Comparison of ENCODE assay signal across 12 cellular contexts in genomic region chr15:74891469-74891868, GRCh38. TPM values are rescaled to one million over a fixed set of nuclear protein-coding genes. Genes with fewer than 3 reads are reported as not detected.
DNase-seq lines count a peak whose midpoint lies in the region; ATAC-seq and TF ChIP-seq lines count a peak whose summit lies in the region.
"Had no signal": no experiment of that assay in that cellular context is flagged by ENCODE, and none has a peak within 500 bp of the region (broad histone marks: within the 10 kb centered on the region; RNA-seq: fewer than 3 reads in every experiment).

No MANE protein-coding gene starts in this region.

- no peak overlapping the region for H3K27ac Mint-ChIP-seq in activated naive CD8-positive, alpha-beta T cell treated with anti-CD3 and anti-CD28 coated beads, Interleukin-2, amount 50 U/mL, for 24 hours

- peak overlapping the region; percentile 26 for H3K4me3 Mint-ChIP-seq in activated naive CD8-positive, alpha-beta T cell treated with anti-CD3 and anti-CD28 coated beads, Interleukin-2, amount 50 U/mL, for 24 hours

- no peaks in the 10 kb centered on the region for H3K9me3 Mint-ChIP-seq in activated naive CD8-positive, alpha-beta T cell treated with anti-CD3 and anti-CD28 coated beads, Interleukin-2, amount 50 U/mL, for 24 hours

- H3K27me3 Mint-ChIP-seq in activated naive CD8-positive, alpha-beta T cell treated with anti-CD3 and anti-CD28 coated beads, Interleukin-2, amount 50 U/mL, for 24 hours = no peaks in the 10 kb centered on the region

- no peaks in the 10 kb centered on the region for H4K20me1 ChIP-seq in OCI-LY7 (ENCODE audit: insufficient read depth, low read length)

- H3K4me3 ChIP-seq in right cardiac atrium (ENCODE audit: low read length) (no peak overlapping the region), mesenchymal stem cell (ENCODE audit: insufficient read depth in 1 of 2, low read depth in 1 of 2, low read length in 2 of 2) (no peak overlapping the region), OCI-LY7 (ENCODE audit: low read depth, low read length, poor library complexity, severe bottlenecking) (no peak overlapping the region)

- intact Hi-C loops in Right ventricle myocardium inferior (cut with DNase I) = loop anchor here (5.0 kb wide), 1 partner anchor 104 kb away; no protein-coding TSS in a partner anchor
- intact Hi-C loops in right cardiac atrium (cut with DNase I) = loop anchor here in 1 of 4 donors (10.0 kb wide), 1 partner anchor 47 kb away; the partner anchor contains the start of gene ULK3
- intact Hi-C loops in OCI-LY7 (cut with micrococcal nuclease; ENCODE audit: unreplicated experiment) = no loop called here

- no peak overlapping the region for H2BK120ac ChIP-seq in mesenchymal stem cell (ENCODE audit: low read depth, low read length)

- H3K79me1 ChIP-seq in mesenchymal stem cell (replicated peaks; ENCODE audit: low read length, poor library complexity, severe bottlenecking) = peaks cover 23% of the 10 kb centered on the region

- no peaks in the 10 kb centered on the region for H3K79me2 ChIP-seq in OCI-LY7 (ENCODE audit: insufficient read depth, low read depth, low read length)

- no peak overlapping the region for H3K4ac ChIP-seq in mesenchymal stem cell (ENCODE audit: low read depth in 1 of 2, low read length in 2 of 2)

- H3K9ac ChIP-seq in mesenchymal stem cell (ENCODE audit: low read length) = no peak overlapping the region

- BruUV-seq in OCI-LY7 (replicated peaks; lab: Mats Ljungman, UMichigan) = no TSS peak

- peaks cover 11% of the 10 kb centered on the region for H3K4me1 ChIP-seq in right cardiac atrium (ENCODE audit: control insufficient read depth, insufficient read depth, low read length)
- H3K4me1 ChIP-seq in mesenchymal stem cell (ENCODE audit: control insufficient read depth, insufficient read depth, low read depth, low read length) = peaks cover 15% of the 10 kb centered on the region
- peaks cover 24% of the 10 kb centered on the region for H3K4me1 ChIP-seq in OCI-LY7 (ENCODE audit: insufficient read depth, low read length, poor library complexity, severe bottlenecking)

- ATAC-seq in Right ventricle myocardium inferior = peak; percentile 29
- no peak for ATAC-seq in right cardiac atrium
- ATAC-seq in activated naive CD8-positive, alpha-beta T cell treated with anti-CD3 and anti-CD28 coated beads, Interleukin-2, amount 50 U/mL, for 24 hours = no peak
- ATAC-seq in HG02623 (IDR thresholded peaks at IDR 0.05; ENCODE audit: unreplicated experiment) = no peak

- peaks cover 54% of the 10 kb centered on the region for H3K4me1 Mint-ChIP-seq in activated naive CD8-positive, alpha-beta T cell treated with anti-CD3 and anti-CD28 coated beads, Interleukin-2, amount 50 U/mL, for 24 hours

- POLR2A ChIA-PET in OCI-LY7 (lab: Charles Lee) = interaction anchor here (0.7 kb wide), 1 partner anchor 15 kb away, joined by 3 read pairs; no protein-coding TSS in a partner anchor

- H3K18ac ChIP-seq in mesenchymal stem cell (ENCODE audit: low read depth in 1 of 2, low read length in 2 of 2) = no peak overlapping the region

- H2AK5ac ChIP-seq in mesenchymal stem cell (ENCODE audit: low read length, severe bottlenecking) = no peak overlapping the region

- peaks cover 23% of the 10 kb centered on the region for H3K36me3 Mint-ChIP-seq in activated naive CD8-positive, alpha-beta T cell treated with anti-CD3 and anti-CD28 coated beads, Interleukin-2, amount 50 U/mL, for 24 hours (ENCODE audit: low read depth)

- no peak overlapping the region for H3K27ac ChIP-seq in right cardiac atrium (ENCODE audit: low read length)
- H3K27ac ChIP-seq in mesenchymal stem cell (ENCODE audit: low read length, poor library complexity, severe bottlenecking) = no peak overlapping the region
- no peak overlapping the region for H3K27ac ChIP-seq in OCI-LY7 (ENCODE audit: low read depth, low read length, poor library complexity, severe bottlenecking)
- H3K27ac ChIP-seq: GM23248 had no signal

- no peak overlapping the region for H4K91ac ChIP-seq in mesenchymal stem cell (ENCODE audit: low read length)

- DNase-seq in Right ventricle myocardium inferior (ENCODE audit: missing footprints) (no peak), right cardiac atrium (no peak), mesenchymal stem cell (no peak), SKM-1 treated with dmso at 0.1 percent for 144 hours (lab: John Stamatoyannopoulos, UW; ENCODE audit: unreplicated experiment) (no peak), OCI-LY7 (ENCODE audit: low spot score) (no peak), DMS53 (lab: John Stamatoyannopoulos, UW) (no peak)
- DNase-seq in activated naive CD8-positive, alpha-beta T cell treated with anti-CD3 and anti-CD28 coated beads, Interleukin-2, amount 50 U/mL, for 24 hours = no peak
- DNase-seq: foreskin fibroblast, GM23248, kidney glomerular epithelial cell, NCI-H2029 had no signal

- H3K9me3 ChIP-seq in right cardiac atrium (ENCODE audit: control insufficient read depth, low read length) (no peaks in the 10 kb centered on the region), mesenchymal stem cell (ENCODE audit: control insufficient read depth, low read length) (no peaks in the 10 kb centered on the region), OCI-LY7 (ENCODE audit: low read length) (no peaks in the 10 kb centered on the region)

- H3K9me2 ChIP-seq in OCI-LY7 (ENCODE audit: insufficient read depth, low read length) = no peaks in the 10 kb centered on the region

- H3K4me2 ChIP-seq in mesenchymal stem cell (ENCODE audit: low read length, poor library complexity, severe bottlenecking) (no peak overlapping the region), OCI-LY7 (ENCODE audit: low read length) (no peak overlapping the region)

- H2BK15ac ChIP-seq in mesenchymal stem cell (ENCODE audit: low read depth, poor library complexity, severe bottlenecking) = no peak overlapping the region

- H3K23ac ChIP-seq in mesenchymal stem cell (ENCODE audit: low read length in 2 of 2) = no peak overlapping the region

- peak overlapping the region; percentile 61 for H2BK5ac ChIP-seq in mesenchymal stem cell (ENCODE audit: low read depth, low read length, poor library complexity, severe bottlenecking)

- WGBS in right cardiac atrium = 86% methylated on average over 3 of the region's 3 CpGs
- WGBS in mesenchymal stem cell = 98% methylated on average over 3 of the region's 3 CpGs

- H3K36me3 ChIP-seq in mesenchymal stem cell (ENCODE audit: control insufficient read depth in 1 of 2, insufficient read depth in 2 of 2, low read depth in 1 of 2, low read length in 2 of 2) (peaks cover 35% of the 10 kb centered on the region in 2 experiments), OCI-LY7 (ENCODE audit: insufficient read depth, low read length) (peaks cover 38% of the 10 kb centered on the region)

- CTCF ChIA-PET in OCI-LY7 (lab: Charles Lee; ENCODE audit: unreplicated experiment) = no interaction called here

- no peak overlapping the region for H4K8ac ChIP-seq in mesenchymal stem cell (ENCODE audit: low read length)

- no peak for TF ChIP-seq CTCF in OCI-LY7 (conservative IDR thresholded peaks at IDR 0.05; ENCODE audit: low read length)

- H3K14ac ChIP-seq in mesenchymal stem cell (ENCODE audit: low read length in 2 of 2) = no peak overlapping the region

- H2AFZ ChIP-seq in mesenchymal stem cell (ENCODE audit: low read depth, low read length) (no peak overlapping the region), OCI-LY7 (ENCODE audit: low read length) (no peak overlapping the region)
- H2AFZ ChIP-seq: GM23248 had no signal

- no peaks in the 10 kb centered on the region for H3K27me3 ChIP-seq in right cardiac atrium (ENCODE audit: control insufficient read depth, insufficient read depth)
- no peaks in the 10 kb centered on the region for H3K27me3 ChIP-seq in mesenchymal stem cell (ENCODE audit: control insufficient read depth in 1 of 2, insufficient read depth in 1 of 2, low read length in 2 of 2)

- no peak overlapping the region for H2BK12ac ChIP-seq in mesenchymal stem cell (ENCODE audit: low read length in 2 of 2)

RNA-seq across cellular contexts. Expression of gene MPI, which starts 1.6 kb away (rescaled TPM):
- total RNA-seq in Right ventricle myocardium inferior (60.8 TPM), right cardiac atrium (10 to 100 TPM; 39.1 to 59.8 (median 47.7) TPM), OCI-LY7 (2022) (51.3 and 67.2 TPM in 2 replicates)
- 47.9 TPM for polyA plus RNA-seq in right cardiac atrium
- 25.4 TPM for polyA plus RNA-seq in mesenchymal stem cell (2013, experiment 1 of 2)
- 25.0 TPM for polyA plus RNA-seq in mesenchymal stem cell (2013, experiment 2 of 2)
- total RNA-seq in OCI-LY7 (2014; rRNA removed; shearing (Covaris generic)) = 43.3 and 58.9 TPM in 2 replicates

RNA-seq across cellular contexts. Expression of gene FAM219B, which starts 15.2 kb away (rescaled TPM):
- total RNA-seq in Right ventricle myocardium inferior (110 TPM), right cardiac atrium (100 to 1,000 TPM; 108 to 128 (median 121) TPM), OCI-LY7 (2022) (62.8 and 67.6 TPM in 2 replicates)
- 44.9 TPM for polyA plus RNA-seq in right cardiac atrium
- polyA plus RNA-seq in mesenchymal stem cell (2013, experiment 1 of 2) = 41.8 TPM
- 44.0 TPM for polyA plus RNA-seq in mesenchymal stem cell (2013, experiment 2 of 2)
- total RNA-seq in OCI-LY7 (2014; rRNA removed; shearing (Covaris generic)) = 50.9 and 52.3 TPM in 2 replicates

RNA-seq across cellular contexts. Expression of gene SCAMP2, which starts 18.3 kb away (rescaled TPM):
- total RNA-seq in Right ventricle myocardium inferior = 42.6 TPM
- 10 to 100 TPM; 52.2 to 67.1 (median 61.7) TPM for total RNA-seq in right cardiac atrium
- 36.1 TPM for polyA plus RNA-seq in right cardiac atrium
- polyA plus RNA-seq in mesenchymal stem cell (2013, experiment 1 of 2) = 81.8 TPM
- polyA plus RNA-seq in mesenchymal stem cell (2013, experiment 2 of 2) = 78.8 TPM
- 21.3 and 24.6 TPM in 2 replicates for total RNA-seq in OCI-LY7 (2014; rRNA removed; shearing (Covaris generic))
- total RNA-seq in OCI-LY7 (2022) = 50.7 and 55.2 TPM in 2 replicates

RNA-seq across cellular contexts. Expression of gene COX5A, which starts 46.4 kb away (rescaled TPM):
- total RNA-seq in Right ventricle myocardium inferior = 1,490 TPM
- 100 to 1,000 TPM; 802 to 917 (median 853) TPM for total RNA-seq in right cardiac atrium
- 2,062 TPM for polyA plus RNA-seq in right cardiac atrium
- polyA plus RNA-seq in mesenchymal stem cell (2013, experiment 1 of 2) = 303 TPM
- polyA plus RNA-seq in mesenchymal stem cell (2013, experiment 2 of 2) = 324 TPM
- total RNA-seq in OCI-LY7 (2014; rRNA removed; shearing (Covaris generic)) = 87.2 and 168 TPM in 2 replicates
- 364 and 391 TPM in 2 replicates for total RNA-seq in OCI-LY7 (2022)

RNA-seq across cellular contexts. Expression of gene ULK3, which starts 48.5 kb away (rescaled TPM):
- total RNA-seq in Right ventricle myocardium inferior (42.3 TPM), right cardiac atrium (10 to 100 TPM; 34.9 to 49.3 (median 45.9) TPM), OCI-LY7 (2022) (30.2 and 46.4 TPM in 2 replicates)
- polyA plus RNA-seq in right cardiac atrium = 35.0 TPM
- polyA plus RNA-seq in mesenchymal stem cell (2013, experiment 1 of 2) = 15.0 TPM
- 14.2 TPM for polyA plus RNA-seq in mesenchymal stem cell (2013, experiment 2 of 2)
- total RNA-seq in OCI-LY7 (2014; rRNA removed; shearing (Covaris generic)) = 22.2 and 31.7 TPM in 2 replicates
